Comparison of ENCODE assay signal across 21 cellular contexts in the genomic region with DNA sequence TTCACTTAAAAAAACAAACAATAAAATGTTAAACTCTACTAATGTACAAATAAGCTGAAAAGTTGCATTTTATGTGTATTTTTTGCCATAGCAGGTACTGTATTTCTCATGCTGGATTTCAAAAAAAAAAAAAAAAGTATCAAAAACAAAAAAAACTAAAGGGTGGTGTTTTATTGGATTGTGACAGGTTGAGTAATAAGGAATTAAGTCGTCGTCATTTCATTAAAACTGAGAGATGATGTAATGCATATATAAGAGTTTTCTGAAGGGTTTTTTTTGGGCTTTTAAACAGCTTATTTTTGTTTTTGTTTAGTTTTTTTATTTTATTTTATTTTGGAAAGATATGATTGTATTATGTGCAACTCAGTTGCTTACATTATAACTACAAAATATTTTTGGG. TPM values are rescaled to one million over a fixed set of nuclear protein-coding genes. Genes with fewer than 3 reads are reported as not detected.
DNase-seq lines count a peak whose midpoint lies in the region; ATAC-seq, FAIRE-seq and TF ChIP-seq lines count a peak whose summit lies in the region.
"Had no signal": no experiment of that assay in that cellular context is flagged by ENCODE, and none has a peak within 500 bp of the region (broad histone marks: within the 10 kb centered on the region; RNA-seq: fewer than 3 reads in every experiment).

No MANE protein-coding gene starts in this region.

- peaks cover 5% of the 10 kb centered on the region for H3K36me3 ChIP-seq in CD4-positive, alpha-beta memory T cell (ENCODE audit: insufficient read depth, low read length)
- peaks cover 12% of the 10 kb centered on the region for H3K36me3 ChIP-seq in OCI-LY3 (replicated peaks; ENCODE audit: low read depth, low read length)
- H3K36me3 ChIP-seq in kidney (ENCODE audit: control insufficient read depth in 1 of 2, insufficient read depth in 2 of 2, low read length in 2 of 2) = peaks cover 0 to 3% of the 10 kb centered on the region in 2 donors

- no peaks in the 10 kb centered on the region for H3K79me2 ChIP-seq in OCI-LY3 (ENCODE audit: low read length)

- peaks cover 46% of the 10 kb centered on the region for H3K36me3 Mint-ChIP-seq in activated CD4-positive, alpha-beta T cell treated with anti-CD3 and anti-CD28 coated beads, Interleukin-2, amount 10 ng/mL, durations not matched to agents 7 days and 5 days (ENCODE audit: low read depth)
- H3K36me3 Mint-ChIP-seq in activated CD4-positive, alpha-beta T cell treated with anti-CD3 and anti-CD28 coated beads for 36 hours (ENCODE audit: low read depth) = peaks cover 1% of the 10 kb centered on the region
- peaks cover 13 to 14% of the 10 kb centered on the region in 2 donors for H3K36me3 Mint-ChIP-seq in CD4-positive, alpha-beta memory T cell

- H3K9me3 ChIP-seq in CD4-positive, alpha-beta memory T cell (ENCODE audit: control insufficient read depth in 1 of 2, low read length in 2 of 2) = no peaks in the 10 kb centered on the region
- H3K9me3 ChIP-seq in OCI-LY3 (ENCODE audit: insufficient read depth, low read length) (no peaks in the 10 kb centered on the region), kidney (ENCODE audit: control insufficient read depth in 1 of 2, low read length in 2 of 2) (no peaks in the 10 kb centered on the region)
- H3K9me3 ChIP-seq: heart right ventricle, left lung had no signal

- H3K27ac ChIP-seq in CD4-positive, alpha-beta memory T cell (ENCODE audit: low read depth, low read length) = peak overlapping the region; percentile 30
- no peak overlapping the region for H3K27ac ChIP-seq in OCI-LY3 (ENCODE audit: low read length)
- no peak overlapping the region for H3K27ac ChIP-seq in kidney (ENCODE audit: low read depth in 2 of 2, low read length in 2 of 2)

- H3K27me3 ChIP-seq in CD4-positive, alpha-beta memory T cell (ENCODE audit: insufficient read depth, low read length) = no peaks in the 10 kb centered on the region
- H3K27me3 ChIP-seq in OCI-LY3 (ENCODE audit: low read depth, low read length) = peaks cover 13% of the 10 kb centered on the region; the same call in 1 of the 2 replicates
- H3K27me3 ChIP-seq: heart right ventricle, left lung had no signal

- no peaks in the 10 kb centered on the region for H3K27me3 Mint-ChIP-seq in activated CD4-positive, alpha-beta T cell treated with anti-CD3 and anti-CD28 coated beads, Interleukin-2, amount 10 ng/mL, durations not matched to agents 7 days and 5 days
- H3K27me3 Mint-ChIP-seq in activated CD4-positive, alpha-beta T cell treated with anti-CD3 and anti-CD28 coated beads for 36 hours = no peaks in the 10 kb centered on the region
- H3K27me3 Mint-ChIP-seq in CD4-positive, alpha-beta memory T cell = no peaks in the 10 kb centered on the region
- H3K27me3 Mint-ChIP-seq: progenitor cell of endocrine pancreas had no signal

- H3K27ac Mint-ChIP-seq in activated CD4-positive, alpha-beta T cell treated with anti-CD3 and anti-CD28 coated beads, Interleukin-2, amount 10 ng/mL, durations not matched to agents 7 days and 5 days = peak overlapping the region; percentile 69
- no peak overlapping the region for H3K27ac Mint-ChIP-seq in activated CD4-positive, alpha-beta T cell treated with anti-CD3 and anti-CD28 coated beads for 36 hours
- peak overlapping the region; percentile 71 to 94 (median 77) for H3K27ac Mint-ChIP-seq in CD4-positive, alpha-beta memory T cell
- H3K27ac Mint-ChIP-seq: mesothelial cell of epicardium, progenitor cell of endocrine pancreas had no signal

- no peak for DNase-seq in activated CD4-positive, alpha-beta T cell treated with anti-CD3 and anti-CD28 coated beads, Interleukin-2, amount 10 ng/mL, durations not matched to agents 7 days and 5 days
- no peak for DNase-seq in activated CD4-positive, alpha-beta T cell treated with anti-CD3 and anti-CD28 coated beads for 36 hours
- no peak for DNase-seq in CD4-positive, alpha-beta memory T cell
- DNase-seq in kidney (no peak), T-helper 1 cell (no peak), NCI-H748 (lab: John Stamatoyannopoulos, UW; ENCODE audit: unreplicated experiment) (no peak)
- DNase-seq: ACHN; activated effector memory CD4-positive, alpha-beta T cell treated with Interleukin-2 at 50 U/mL for 16 hours; amygdala; dermis blood vessel endothelial cell; DMS53; heart right ventricle; left lung; NCI-H1105 treated with DMSO at 0.1 percent for 48 hours; T1000 had no signal

- no peaks in the 10 kb centered on the region for H3K9me3 Mint-ChIP-seq in activated CD4-positive, alpha-beta T cell treated with anti-CD3 and anti-CD28 coated beads, Interleukin-2, amount 10 ng/mL, durations not matched to agents 7 days and 5 days
- no peaks in the 10 kb centered on the region for H3K9me3 Mint-ChIP-seq in activated CD4-positive, alpha-beta T cell treated with anti-CD3 and anti-CD28 coated beads for 36 hours (ENCODE audit: low read depth)
- H3K9me3 Mint-ChIP-seq in CD4-positive, alpha-beta memory T cell = peaks cover 0 to 6% (median 0%) of the 10 kb centered on the region in 8 donors
- H3K9me3 Mint-ChIP-seq: mesothelial cell of epicardium, neural crest cell had no signal

- POLR2A ChIA-PET in activated CD4-positive, alpha-beta T cell treated with anti-CD3 and anti-CD28 coated beads, Interleukin-2, amount 10 ng/mL, durations not matched to agents 7 days and 5 days (lab: Charles Lee) = no interaction called here
- POLR2A ChIA-PET in activated CD4-positive, alpha-beta T cell treated with anti-CD3 and anti-CD28 coated beads for 36 hours (lab: Charles Lee) = interaction anchor here (1.1 kb wide), 1 partner anchor 139 kb away, joined by 3 read pairs; no protein-coding TSS in a partner anchor
- POLR2A ChIA-PET in CD4-positive, alpha-beta memory T cell (lab: Charles Lee; ENCODE audit: partially characterized antibody) = interaction anchor here (0.7 to 5.9 kb wide), 12 partner anchors 10 to 291 kb away, joined by 3 to 100 read pairs (median 6); a partner anchor contains a TSS

- peak overlapping the region; percentile 33 for H3K4me3 Mint-ChIP-seq in activated CD4-positive, alpha-beta T cell treated with anti-CD3 and anti-CD28 coated beads, Interleukin-2, amount 10 ng/mL, durations not matched to agents 7 days and 5 days
- no peak overlapping the region for H3K4me3 Mint-ChIP-seq in activated CD4-positive, alpha-beta T cell treated with anti-CD3 and anti-CD28 coated beads for 36 hours
- peak overlapping the region in 7 of 8 donors; percentile 60 to 78 (median 76) for H3K4me3 Mint-ChIP-seq in CD4-positive, alpha-beta memory T cell
- H3K4me3 Mint-ChIP-seq: mesothelial cell of epicardium, neural crest cell had no signal

- peak; percentile 35 for FAIRE-seq in kidney (lab: Jason Lieb, UNC)
- FAIRE-seq: HTR-8/SVneo had no signal

- intact Hi-C loops in activated CD4-positive, alpha-beta T cell treated with anti-CD3 and anti-CD28 coated beads for 36 hours (cut with DNase I, micrococcal nuclease) = no loop called here
- intact Hi-C loops in CD4-positive, alpha-beta memory T cell (cut with micrococcal nuclease) = loop anchor here (1.0 kb wide), 1 partner anchor 11 kb away; a partner anchor contains a TSS
- intact Hi-C loops in kidney (cut with DNase I) = no loop called here

- peaks cover 82% of the 10 kb centered on the region for H3K4me1 Mint-ChIP-seq in activated CD4-positive, alpha-beta T cell treated with anti-CD3 and anti-CD28 coated beads, Interleukin-2, amount 10 ng/mL, durations not matched to agents 7 days and 5 days
- peaks cover 66% of the 10 kb centered on the region for H3K4me1 Mint-ChIP-seq in activated CD4-positive, alpha-beta T cell treated with anti-CD3 and anti-CD28 coated beads for 36 hours
- H3K4me1 Mint-ChIP-seq in CD4-positive, alpha-beta memory T cell = peaks cover 69 to 97% (median 80%) of the 10 kb centered on the region in 4 donors

- no peak overlapping the region for H3K4me3 ChIP-seq in CD4-positive, alpha-beta memory T cell (ENCODE audit: low read length in 2 of 2)
- H3K4me3 ChIP-seq in OCI-LY3 (ENCODE audit: low read length) = peak overlapping the region; percentile 53; the same call in 1 of the 2 replicates
- H3K4me3 ChIP-seq in kidney (ENCODE audit: low read length in 2 of 2) = no peak overlapping the region
- H3K4me3 ChIP-seq: heart right ventricle, left lung had no signal

- CTCF ChIA-PET in activated CD4-positive, alpha-beta T cell treated with anti-CD3 and anti-CD28 coated beads, Interleukin-2, amount 10 ng/mL, durations not matched to agents 7 days and 5 days (lab: Charles Lee) = no interaction called here
- CTCF ChIA-PET in activated CD4-positive, alpha-beta T cell treated with anti-CD3 and anti-CD28 coated beads for 36 hours (lab: Charles Lee) = interaction anchor here (0.7 to 0.9 kb wide), 4 partner anchors 13 to 123 kb away, joined by 3 to 4 read pairs (median 4); no protein-coding TSS in a partner anchor
- CTCF ChIA-PET in CD4-positive, alpha-beta memory T cell (lab: Charles Lee; ENCODE audit: partially characterized antibody) = interaction anchor here (1.2 to 3.0 kb wide), 2 partner anchors 9 to 155 kb away, joined by 3 to 11 read pairs; no protein-coding TSS in a partner anchor

- H2AFZ ChIP-seq in OCI-LY3 (ENCODE audit: low read depth, low read length) = no peak overlapping the region

- H3K4me1 ChIP-seq in CD4-positive, alpha-beta memory T cell (ENCODE audit: insufficient read depth, low read length) = peaks cover 76% of the 10 kb centered on the region
- peaks cover 55% of the 10 kb centered on the region for H3K4me1 ChIP-seq in OCI-LY3 (ENCODE audit: low read length)
- H3K4me1 ChIP-seq in kidney (ENCODE audit: control insufficient read depth in 1 of 2, insufficient read depth in 1 of 2, low read depth in 1 of 2, low read length in 2 of 2) = no peaks in the 10 kb centered on the region

- H3K4me2 ChIP-seq in OCI-LY3 (ENCODE audit: low read length) = peak overlapping the region; percentile 86

- H3K9ac ChIP-seq in OCI-LY3 (ENCODE audit: low read length) (no peak overlapping the region), kidney (ENCODE audit: low read length in 2 of 2) (no peak overlapping the region)

- no peak for TF ChIP-seq CTCF in OCI-LY3 (IDR thresholded peaks at IDR 0.05; ENCODE audit: low read depth, low read length)
- no peak for TF ChIP-seq CTCF in kidney (IDR thresholded peaks at IDR 0.05; ENCODE audit: borderline replicate concordance, extremely low read depth, insufficient read depth)

- no peaks in the 10 kb centered on the region for H4K20me1 ChIP-seq in OCI-LY3 (ENCODE audit: insufficient read depth, low read length)

- ATAC-seq in activated CD4-positive, alpha-beta T cell treated with anti-CD3 and anti-CD28 coated beads for 36 hours = no peak
- ATAC-seq in HG02623 (IDR thresholded peaks at IDR 0.05; ENCODE audit: unreplicated experiment) = no peak
- ATAC-seq: heart right ventricle, left lung had no signal

RNA-seq across cellular contexts. Expression of a gene that starts 10.9 kb away (rescaled TPM):
- 100 to 1,000 TPM; 124 to 130 TPM for total RNA-seq in activated CD4-positive, alpha-beta T cell treated with anti-CD3 and anti-CD28 coated beads, Interleukin-2, amount 10 ng/mL, durations not matched to agents 7 days and 5 days
- 100 to 1,000 TPM; 125 to 172 TPM for total RNA-seq in activated CD4-positive, alpha-beta T cell treated with anti-CD3 and anti-CD28 coated beads for 36 hours
- 10 to 100 TPM; 63.3 to 81.1 TPM for total RNA-seq in CD4-positive, alpha-beta memory T cell
- 100 to 1,000 TPM; 138 to 199 TPM for polyA plus RNA-seq in CD4-positive, alpha-beta memory T cell
- 42.5 TPM for total RNA-seq in kidney
- polyA plus RNA-seq in kidney (ENCODE audit: insufficient read depth, low read depth, low replicate concordance) = 57.5 TPM

RNA-seq across cellular contexts. Expression of a gene that starts 35.0 kb away (rescaled TPM):
- 10 to 100 TPM; 79.6 to 92.4 TPM for total RNA-seq in activated CD4-positive, alpha-beta T cell treated with anti-CD3 and anti-CD28 coated beads, Interleukin-2, amount 10 ng/mL, durations not matched to agents 7 days and 5 days
- total RNA-seq in activated CD4-positive, alpha-beta T cell treated with anti-CD3 and anti-CD28 coated beads for 36 hours = 10 to 100 TPM; 52.7 to 53.4 TPM
- 10 to 100 TPM; 87.5 to 90.0 TPM for total RNA-seq in CD4-positive, alpha-beta memory T cell
- polyA plus RNA-seq in CD4-positive, alpha-beta memory T cell = 10 to 100 TPM; 30.5 to 58.2 TPM
- total RNA-seq in kidney = 56.4 TPM
- polyA plus RNA-seq in kidney (ENCODE audit: insufficient read depth, low read depth, low replicate concordance) = 52.2 TPM
